ENCODE assay signal across 13 cellular contexts in the genomic region with DNA sequence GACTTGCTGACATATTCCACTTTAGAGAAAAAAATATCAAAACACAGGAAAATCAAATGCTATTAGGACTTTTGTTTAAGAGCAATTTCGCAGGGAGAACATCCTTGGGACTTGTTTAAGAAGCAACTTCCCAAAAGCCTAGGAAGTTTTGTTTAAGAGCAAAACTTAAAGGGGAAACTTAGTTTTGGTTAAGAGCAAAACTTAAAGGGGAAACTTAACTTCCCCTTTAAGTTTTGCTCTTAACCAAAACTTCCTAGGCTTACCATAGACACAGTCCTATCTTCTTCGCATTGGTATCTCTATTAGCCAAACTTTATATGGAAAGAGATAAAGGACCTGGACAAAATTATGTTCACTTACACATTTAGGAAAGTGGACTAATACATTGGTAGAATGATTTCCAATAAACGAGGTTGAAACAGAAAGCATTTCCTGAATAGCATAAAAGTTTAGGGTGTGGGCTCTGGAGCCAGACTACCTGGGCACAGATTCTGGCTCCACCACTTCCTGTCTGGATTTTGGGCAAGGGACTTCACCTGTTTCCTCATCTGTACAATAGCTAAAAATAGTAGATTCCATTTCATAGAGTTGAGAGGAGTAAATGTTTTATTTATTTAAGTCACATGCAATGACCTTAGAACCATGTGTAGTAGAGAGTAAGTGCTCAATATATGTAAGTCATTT. TPM values are rescaled to one million over a fixed set of nuclear protein-coding genes. Genes with fewer than 3 reads are reported as not detected.
DNase-seq lines count a peak whose midpoint lies in the region; ATAC-seq lines count a peak whose summit lies in the region.
"Had no signal": no experiment of that assay in that cellular context is flagged by ENCODE, and none has a peak within 500 bp of the region (broad histone marks: within the 10 kb centered on the region; RNA-seq: fewer than 3 reads in every experiment).

No MANE protein-coding gene starts in this region.

- H3K4me1 Mint-ChIP-seq in activated T-cell treated with anti-CD3 and anti-CD28 coated beads, Interleukin-2, amount 50 U/mL, for 24 hours (ENCODE audit: low read depth): peaks cover 68% of the 10 kb centered on the region
- peaks cover 62% of the 10 kb centered on the region for H3K4me1 Mint-ChIP-seq in activated naive CD8-positive, alpha-beta T cell treated with anti-CD3 and anti-CD28 coated beads for 36 hours

- H3K9me3 Mint-ChIP-seq in activated T-cell treated with anti-CD3 and anti-CD28 coated beads, Interleukin-2, amount 50 U/mL, for 24 hours: peaks cover 7% of the 10 kb centered on the region
- peaks cover 16% of the 10 kb centered on the region for H3K9me3 Mint-ChIP-seq in activated naive CD8-positive, alpha-beta T cell treated with anti-CD3 and anti-CD28 coated beads for 36 hours

- no peak overlapping the region for H3K4me3 Mint-ChIP-seq in activated T-cell treated with anti-CD3 and anti-CD28 coated beads, Interleukin-2, amount 50 U/mL, for 24 hours
- H3K4me3 Mint-ChIP-seq in activated naive CD8-positive, alpha-beta T cell treated with anti-CD3 and anti-CD28 coated beads for 36 hours: peak overlapping the region; percentile 35

- ATAC-seq in HG03378 (IDR thresholded peaks at IDR 0.05; ENCODE audit: unreplicated experiment): no peak

- peak overlapping the region; percentile 45 for H3K27ac Mint-ChIP-seq in activated T-cell treated with anti-CD3 and anti-CD28 coated beads, Interleukin-2, amount 50 U/mL, for 24 hours
- H3K27ac Mint-ChIP-seq in activated naive CD8-positive, alpha-beta T cell treated with anti-CD3 and anti-CD28 coated beads for 36 hours: peak overlapping the region; percentile 82

- DNase-seq in activated T-cell treated with anti-CD3 and anti-CD28 coated beads, Interleukin-2, amount 50 U/mL, for 24 hours: no peak
- DNase-seq in activated T-cell treated with anti-CD3 and anti-CD28 coated beads, Interleukin-2, amount 50 U/mL, for 1 hour: no peak
- DNase-seq in KBM-7: peak; percentile 25
- no peak for DNase-seq in activated naive CD8-positive, alpha-beta T cell treated with anti-CD3 and anti-CD28 coated beads for 36 hours
- no peak for DNase-seq in substantia nigra (lab: John Stamatoyannopoulos, UW)
- DNase-seq in NCI-H2196 (lab: John Stamatoyannopoulos, UW; ENCODE audit: unreplicated experiment): no peak
- DNase-seq in HK-2 (ENCODE audit: unreplicated experiment): no peak
- DNase-seq: EL; H7; NCI-H1105 treated with DMSO at 0.1 percent for 48 hours; stimulated activated CD4-positive, alpha-beta T cell treated with anti-CD3 and anti-CD28 coated beads, Interleukin-15, amount 100 ng/mL, for 24 hours had no signal

- H3K36me3 Mint-ChIP-seq in activated T-cell treated with anti-CD3 and anti-CD28 coated beads, Interleukin-2, amount 50 U/mL, for 24 hours (ENCODE audit: low read depth): peaks cover 43% of the 10 kb centered on the region
- peaks cover 59% of the 10 kb centered on the region for H3K36me3 Mint-ChIP-seq in activated naive CD8-positive, alpha-beta T cell treated with anti-CD3 and anti-CD28 coated beads for 36 hours

- in situ Hi-C loops in KBM-7 (cut with MboI; ENCODE audit: low pct_unique_long_range_greater_than_20kb, low sequenced_read_pairs): loop anchor here (25.0 kb wide), 1 partner anchor 90 kb away; the partner anchor contains the start of gene MCM3

- no peaks in the 10 kb centered on the region for H3K27me3 Mint-ChIP-seq in activated T-cell treated with anti-CD3 and anti-CD28 coated beads, Interleukin-2, amount 50 U/mL, for 24 hours
- H3K27me3 Mint-ChIP-seq in activated naive CD8-positive, alpha-beta T cell treated with anti-CD3 and anti-CD28 coated beads for 36 hours: no peaks in the 10 kb centered on the region

- H3K27ac ChIP-seq in substantia nigra (ENCODE audit: low read depth, low read length, poor library complexity, severe bottlenecking): peak overlapping the region; percentile 94
- H3K27ac ChIP-seq: cardiac muscle cell had no signal

RNA-seq across cellular contexts. Expression of gene PAQR8, which starts 15.7 kb away (rescaled TPM):
- total RNA-seq in activated naive CD8-positive, alpha-beta T cell treated with anti-CD3 and anti-CD28 coated beads for 36 hours: 10 to 100 TPM; 11.0 to 11.4 TPM

RNA-seq across cellular contexts. Expression of gene EFHC1, which starts 42.5 kb away (rescaled TPM):
- 1 to 10 TPM; 2.8 to 3.1 TPM for total RNA-seq in activated naive CD8-positive, alpha-beta T cell treated with anti-CD3 and anti-CD28 coated beads for 36 hours
